Comparison of ENCODE assay signal across 9 cellular contexts in the genomic region with DNA sequence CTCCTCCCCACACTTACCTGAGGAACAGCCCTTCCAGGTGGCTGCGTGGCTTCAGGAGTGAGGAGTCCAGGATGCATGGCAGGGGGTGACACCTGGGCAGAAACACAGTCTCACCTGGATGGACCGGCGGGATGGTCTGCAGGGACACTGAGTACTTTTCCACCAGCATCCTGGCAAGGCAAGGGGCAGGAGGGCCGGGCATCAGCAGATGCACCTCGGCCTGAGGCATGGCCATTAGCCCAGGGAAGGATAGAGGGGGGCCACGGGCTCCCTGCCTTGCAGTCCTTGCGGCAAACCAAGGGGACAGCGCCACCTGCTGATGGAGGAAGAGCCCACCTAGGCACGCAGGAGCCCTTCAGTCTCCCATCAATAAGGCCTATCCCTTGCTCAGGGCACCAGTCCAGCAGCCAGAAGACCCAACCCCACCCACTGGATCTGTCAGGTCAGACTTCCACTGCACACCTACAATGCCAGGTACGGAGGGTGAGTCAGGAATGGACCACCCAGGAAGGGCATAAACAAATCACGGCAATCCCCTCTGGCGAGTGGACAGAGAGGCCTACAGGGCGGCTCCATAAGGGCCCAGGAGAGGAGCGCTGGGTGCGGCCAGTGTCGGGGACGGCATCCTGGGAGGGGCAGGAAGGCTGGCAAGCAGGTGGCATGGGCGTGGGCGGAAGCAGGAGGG. TPM values are rescaled to one million over a fixed set of nuclear protein-coding genes. Genes with fewer than 3 reads are reported as not detected.
DNase-seq lines count a peak whose midpoint lies in the region; ATAC-seq, FAIRE-seq and TF ChIP-seq lines count a peak whose summit lies in the region.
"Had no signal": no experiment of that assay in that cellular context is flagged by ENCODE, and none has a peak within 500 bp of the region (broad histone marks: within the 10 kb centered on the region; RNA-seq: fewer than 3 reads in every experiment).

No MANE protein-coding gene starts in this region.

- no peaks in the 10 kb centered on the region for H4K20me1 ChIP-seq in HCT116 (ENCODE audit: insufficient read depth)

- no peak overlapping the region for H3K4me3 Mint-ChIP-seq in activated naive CD8-positive, alpha-beta T cell treated with anti-CD3 and anti-CD28 coated beads for 36 hours

- H3K27me3 ChIP-seq in HCT116 (ENCODE audit: insufficient read depth, low read length), result no peaks in the 10 kb centered on the region
- no peaks in the 10 kb centered on the region for H3K27me3 ChIP-seq in cardiac muscle cell
- H3K27me3 ChIP-seq in aorta (ENCODE audit: control insufficient read depth in 1 of 2, insufficient read depth in 2 of 2, low read length in 1 of 2), result no peaks in the 10 kb centered on the region

- H3K9ac ChIP-seq in HCT116 (ENCODE audit: low read length), result no peak overlapping the region

- no peaks in the 10 kb centered on the region for H3K79me2 ChIP-seq in HCT116 (ENCODE audit: insufficient read depth, low read length)

- H3K36me3 ChIP-seq in HCT116 (ENCODE audit: control insufficient read depth in 1 of 2, insufficient read depth in 2 of 2, low read length in 2 of 2) (no peaks in the 10 kb centered on the region), cardiac muscle cell (no peaks in the 10 kb centered on the region), aorta (ENCODE audit: control insufficient read depth in 1 of 2, insufficient read depth in 2 of 2, low read length in 1 of 2) (no peaks in the 10 kb centered on the region)

- H3K9me3 Mint-ChIP-seq in activated naive CD8-positive, alpha-beta T cell treated with anti-CD3 and anti-CD28 coated beads for 36 hours, result no peaks in the 10 kb centered on the region

- 38 to 39% methylated on average over 19 of the region's 19 CpGs for WGBS in aorta, 2 donors

- POLR2A ChIA-PET in HCT116 (lab: Charles Lee), result no interaction called here

- peak overlapping the region; percentile 43 for H3K4me2 ChIP-seq in HCT116 (ENCODE audit: low read length)

- H3K4me3 ChIP-seq in HCT116 (replicated peaks in 1 of 2; ENCODE audit: low read depth in 1 of 2, low read length in 2 of 2) (no peak overlapping the region), cardiac muscle cell (no peak overlapping the region), aorta (ENCODE audit: low read length in 2 of 2) (no peak overlapping the region)

- no TSS peak for BruUV-seq in HCT116 (replicated peaks; lab: Mats Ljungman, UMichigan)

- TF ChIP-seq RAD21 in HCT116 (IDR thresholded peaks at IDR 0.05; ENCODE audit: low read depth), result peak; percentile 96

- peaks cover 4 to 11% of the 10 kb centered on the region in 2 experiments; a peak in 2 of 4 replicates for H3K4me1 ChIP-seq in HCT116 (ENCODE audit: control insufficient read depth in 1 of 2, insufficient read depth in 2 of 2, low read length in 2 of 2)
- no peaks in the 10 kb centered on the region for H3K4me1 ChIP-seq in cardiac muscle cell (ENCODE audit: low read depth)
- H3K4me1 ChIP-seq in aorta (ENCODE audit: control insufficient read depth in 1 of 2, insufficient read depth in 2 of 2, low read length in 2 of 2), result no peaks in the 10 kb centered on the region

- peaks cover 41% of the 10 kb centered on the region for H3K4me1 Mint-ChIP-seq in activated naive CD8-positive, alpha-beta T cell treated with anti-CD3 and anti-CD28 coated beads for 36 hours

- no peak overlapping the region for H3K27ac Mint-ChIP-seq in activated naive CD8-positive, alpha-beta T cell treated with anti-CD3 and anti-CD28 coated beads for 36 hours

- H3K27ac ChIP-seq in HCT116 (ENCODE audit: low read depth, low read length) (no peak overlapping the region), cardiac muscle cell (no peak overlapping the region), aorta (ENCODE audit: low read depth in 1 of 2, low read length in 2 of 2) (no peak overlapping the region)

- peak overlapping the region; percentile 71 for H2AFZ ChIP-seq in HCT116 (ENCODE audit: low read depth, low read length, poor library complexity, severe bottlenecking)

- no peaks in the 10 kb centered on the region for H3K9me2 ChIP-seq in HCT116 (ENCODE audit: insufficient read depth)

- FAIRE-seq in D721Med (lab: Jason Lieb, UNC), result no peak
- FAIRE-seq: colon had no signal

- H3K36me3 Mint-ChIP-seq in activated naive CD8-positive, alpha-beta T cell treated with anti-CD3 and anti-CD28 coated beads for 36 hours, result no peaks in the 10 kb centered on the region

- H3K9me3 ChIP-seq in HCT116 (ENCODE audit: control insufficient read depth in 1 of 2, insufficient read depth in 1 of 2, low read depth in 1 of 2, low read length in 2 of 2) (no peaks in the 10 kb centered on the region), cardiac muscle cell (ENCODE audit: low read depth) (no peaks in the 10 kb centered on the region), aorta (ENCODE audit: control insufficient read depth, low read length) (no peaks in the 10 kb centered on the region)

- CTCF ChIA-PET in HCT116 (lab: Charles Lee), result interaction anchor here (0.6 to 1.6 kb wide), 2 partner anchors 18 to 102 kb away, joined by 3 to 12 read pairs; partner anchors contain the start of gene ANKRD39

- TF ChIP-seq POLR2A in HCT116 (IDR thresholded peaks at IDR 0.05; ENCODE audit: borderline replicate concordance, extremely low read depth, insufficient read depth, insufficient read length), result no peak

- TF ChIP-seq CTCF in D721Med (IDR thresholded peaks at IDR 0.05; ENCODE audit: insufficient read depth, missing control alignments) (peak; percentile 95), HCT116 (IDR thresholded peaks at IDR 0.05 in 2 of 3, conservative IDR thresholded peaks at IDR 0.05 in 1 of 3; ENCODE audit: borderline replicate concordance in 1 of 3, insufficient read depth in 1 of 3, low read depth in 2 of 3, low read length in 2 of 3) (peak; percentile 91 to 97 (median 93)), cardiac muscle cell (IDR thresholded peaks at IDR 0.05; ENCODE audit: low read depth, low read length) (peak; percentile 92)

- peaks cover 3% of the 10 kb centered on the region for H3K27me3 Mint-ChIP-seq in activated naive CD8-positive, alpha-beta T cell treated with anti-CD3 and anti-CD28 coated beads for 36 hours

- RAD21 ChIA-PET in HCT116 (lab: Charles Lee; ENCODE audit: low non-redundant PET in 1 of 2, low total read pairs in 2 of 2, uncharacterized antibody in 2 of 2, unreplicated experiment in 2 of 2), result no interaction called here

- DNase-seq in D721Med (ENCODE audit: insufficient read length, low spot score) (peak; percentile 96), HCT116 (ENCODE audit: low read depth, low spot score) (peak; percentile 79), NCI-H146 treated with DMSO at 0.1 percent for 48 hours (lab: John Stamatoyannopoulos, UW; ENCODE audit: unreplicated experiment) (peak; percentile 74), SW480 (ENCODE audit: low spot score) (peak; percentile 99), cardiac muscle cell (ENCODE audit: low read depth in 1 of 2, low spot score in 1 of 2) (peak; percentile 90 to 91), pulmonary artery endothelial cell (ENCODE audit: low read depth, low spot score) (peak; percentile 41), aorta (peak; percentile 91 to 97)
- peak; percentile 82 for DNase-seq in activated naive CD8-positive, alpha-beta T cell treated with anti-CD3 and anti-CD28 coated beads for 36 hours

- intact Hi-C loops in HCT116 (cut with micrococcal nuclease) (loop anchor here (1.0 to 5.0 kb wide), 3 partner anchors 102 to 408 kb away; partner anchors contain the start of genes ANKRD36 and ANKRD39), aorta (cut with DNase I) (no loop called here)

- ATAC-seq in HCT116 (peak; percentile 99), aorta (ENCODE audit: low FRiP score) (peak; percentile 93)

TF ChIP-seq in HCT116, 20 proteins besides CTCF, POLR2A, EP300 and RAD21:
- TF ChIP-seq YY1 (IDR thresholded peaks at IDR 0.05; ENCODE audit: extremely low read depth, insufficient replicate concordance, low read depth, low read length) (peak; percentile 8), EGR1 (IDR thresholded peaks at IDR 0.05; ENCODE audit: low read depth) (no peak)

RNA-seq across cellular contexts. Expression of gene FAM178B, which starts 26.0 kb away (rescaled TPM):
- not detected for total RNA-seq in HCT116 (2021; ENCODE audit: unreplicated experiment)
- 0.06 and 0.22 TPM in 2 replicates for polyA plus RNA-seq in HCT116 (2012)
- under 1 TPM; 0.28 to 0.47 TPM for total RNA-seq in activated naive CD8-positive, alpha-beta T cell treated with anti-CD3 and anti-CD28 coated beads for 36 hours
- 1.3 and 1.4 TPM in 2 replicates for total RNA-seq in cardiac muscle cell
- polyA plus RNA-seq in cardiac muscle cell, result 0.87 and 4.0 TPM in 2 replicates
- total RNA-seq in pulmonary artery endothelial cell, result not detected in 2 replicates
- 1 to 10 TPM in 1 of 2 donors, under 1 TPM in 1; 0.75 to 1.2 TPM for total RNA-seq in aorta
- polyA plus RNA-seq in aorta, result 1 to 10 TPM; 3.4 to 5.9 TPM

Comparison
In these comparisons a context has a peak if more than half of its experiments do, and no peak if none do; other contexts are left out.
1. DNase-seq: peak in every context shown above with its lines; median percentile 99 in SW480; 96 in D721Med; 94 in aorta; 90 in cardiac muscle cell; 82 in activated naive CD8-positive, alpha-beta T cell treated with anti-CD3 and anti-CD28 coated beads for 36 hours; 79 in HCT116; 74 in NCI-H146 treated with DMSO at 0.1 percent for 48 hours; 41 in pulmonary artery endothelial cell.